In genomic region chr6:110944681-110945151, GRCh38 we compare ENCODE assay signal across 9 cellular contexts. TPM values are rescaled to one million over a fixed set of nuclear protein-coding genes. Genes with fewer than 3 reads are reported as not detected.
DNase-seq lines count a peak whose midpoint lies in the region; ATAC-seq, FAIRE-seq and TF ChIP-seq lines count a peak whose summit lies in the region.
"Had no signal": no experiment of that assay in that cellular context is flagged by ENCODE, and none has a peak within 500 bp of the region (broad histone marks: within the 10 kb centered on the region; RNA-seq: fewer than 3 reads in every experiment).

No MANE protein-coding gene starts in this region.

- H3K9me3 Mint-ChIP-seq in neural progenitor cell, result no peaks in the 10 kb centered on the region

- H2AFZ ChIP-seq in neural progenitor cell (replicated peaks), result no peak overlapping the region

- ATAC-seq in HG03135 (IDR thresholded peaks at IDR 0.05; ENCODE audit: unreplicated experiment) (peak; percentile 98), RWPE2 (ENCODE audit: low read depth) (peak; percentile 100)

- peaks cover 3% of the 10 kb centered on the region for H3K27me3 Mint-ChIP-seq in neural progenitor cell (ENCODE audit: insufficient read depth, low read depth)

- TF ChIP-seq CTCF in RWPE2 (IDR thresholded peaks at IDR 0.05; ENCODE audit: poor library complexity, severe bottlenecking) (no peak), neural progenitor cell (IDR thresholded peaks at IDR 0.05) (no peak)

- no peaks in the 10 kb centered on the region for H3F3A ChIP-seq in neural progenitor cell (ENCODE audit: low read depth)

- H3K9me3 ChIP-seq in RWPE2 (ENCODE audit: severe bottlenecking) (no peaks in the 10 kb centered on the region), neural progenitor cell (ENCODE audit: low read depth) (no peaks in the 10 kb centered on the region)
- H3K9me3 ChIP-seq: heart right ventricle had no signal

- H3K4me2 ChIP-seq in neural progenitor cell, result no peak overlapping the region

- H3K4me1 ChIP-seq in RWPE2 (ENCODE audit: insufficient read depth, poor library complexity, severe bottlenecking) (peaks cover 10% of the 10 kb centered on the region), neural progenitor cell (no peaks in the 10 kb centered on the region)

- DNase-seq in Ammon's horn (ENCODE audit: low spot score) (peak; percentile 58), GM19239 (ENCODE audit: insufficient read length, low spot score) (peak; percentile 38), RWPE2 (ENCODE audit: low spot score) (no peak), dedifferentiated amniotic fluid mesenchymal stem cell (ENCODE audit: extremely low spot score) (peak; percentile 64), COLO668 (lab: John Stamatoyannopoulos, UW; ENCODE audit: unreplicated experiment) (no peak), neural progenitor cell (ENCODE audit: low spot score) (no peak)
- peak; percentile 13 for DNase-seq in stimulated activated CD4-positive, alpha-beta T cell treated with anti-CD3 and anti-CD28 coated beads, Interleukin-2, amount 100 ng/mL, for 4 hours (ENCODE audit: low read depth)
- DNase-seq: heart right ventricle had no signal

- no peaks in the 10 kb centered on the region for H3K36me3 Mint-ChIP-seq in neural progenitor cell

- H4K20me1 ChIP-seq in neural progenitor cell (ENCODE audit: low read depth), result no peaks in the 10 kb centered on the region

- peak; percentile 61 for FAIRE-seq in GM19239 (lab: Jason Lieb, UNC)

- H3K4me1 Mint-ChIP-seq in neural progenitor cell, result no peaks in the 10 kb centered on the region

- no peak overlapping the region for H3K4me3 ChIP-seq in RWPE2 (ENCODE audit: severe bottlenecking)
- H3K4me3 ChIP-seq in neural progenitor cell, result no peak overlapping the region
- H3K4me3 ChIP-seq: heart right ventricle had no signal

- H3K79me2 ChIP-seq in neural progenitor cell (ENCODE audit: low read depth), result no peaks in the 10 kb centered on the region

- no peaks in the 10 kb centered on the region for H3K36me3 ChIP-seq in RWPE2 (ENCODE audit: low read depth)
- H3K36me3 ChIP-seq in neural progenitor cell, result no peaks in the 10 kb centered on the region
- H3K36me3 ChIP-seq: heart right ventricle had no signal

- H3K27ac ChIP-seq in RWPE2 (ENCODE audit: poor library complexity, severe bottlenecking) (peak overlapping the region; percentile 73), neural progenitor cell (no peak overlapping the region)
- H3K27ac ChIP-seq: heart right ventricle had no signal

- H3K27me3 ChIP-seq in RWPE2 (ENCODE audit: insufficient read depth, poor library complexity, severe bottlenecking) (no peaks in the 10 kb centered on the region), neural progenitor cell (no peaks in the 10 kb centered on the region)
- H3K27me3 ChIP-seq: heart right ventricle had no signal

- no peak overlapping the region for H3K9ac ChIP-seq in neural progenitor cell

- H3K27ac Mint-ChIP-seq in neural progenitor cell, result no peak overlapping the region

- no peak overlapping the region for H3K4me3 Mint-ChIP-seq in neural progenitor cell

RNA-seq across cellular contexts. Expression of gene GTF3C6, which starts 13.8 kb away (rescaled TPM):
- 47.0 and 105 TPM in 2 replicates for total RNA-seq in neural progenitor cell (ENCODE audit: low replicate concordance)

RNA-seq across cellular contexts. Expression of gene RPF2, which starts 37.1 kb away (rescaled TPM):
- total RNA-seq in neural progenitor cell (ENCODE audit: low replicate concordance), result 27.3 and 51.9 TPM in 2 replicates

Comparison
In these comparisons a context has a peak if more than half of its experiments do, and no peak if none do; other contexts are left out.
1. DNase-seq: peak in Ammon's horn (single experiment), GM19239 (single experiment), dedifferentiated amniotic fluid mesenchymal stem cell (single experiment) and stimulated activated CD4-positive, alpha-beta T cell treated with anti-CD3 and anti-CD28 coated beads, Interleukin-2, amount 100 ng/mL, for 4 hours (single experiment); none in RWPE2 (single experiment), COLO668 (single experiment) and neural progenitor cell (single experiment).